ENCODE assay signal across 10 cellular contexts in genomic region chr1:103527331-103527730, GRCh38. TPM values are rescaled to one million over a fixed set of nuclear protein-coding genes. Genes with fewer than 3 reads are reported as not detected.
DNase-seq lines count a peak whose midpoint lies in the region; ATAC-seq, FAIRE-seq and TF ChIP-seq lines count a peak whose summit lies in the region.
"Had no signal": no experiment of that assay in that cellular context is flagged by ENCODE, and none has a peak within 500 bp of the region (broad histone marks: within the 10 kb centered on the region; RNA-seq: fewer than 3 reads in every experiment).

No MANE protein-coding gene starts in this region.

- H3K4me1 Mint-ChIP-seq in activated T-helper 1 cell treated with anti-CD3 and anti-CD28 coated beads, Interleukin-12 subunit alpha, Interleukin-12 subunit beta, Interleukin-2, Interleukin-4 antibody, amounts not matched to agents 30 ng/mL and 10 ng/mL and 1 ng/mL, durations not matched to agents 14 hours and 24 hours and 36 hours (ENCODE audit: low read depth) = peaks cover 57% of the 10 kb centered on the region

- H3K27me3 Mint-ChIP-seq in activated T-helper 1 cell treated with anti-CD3 and anti-CD28 coated beads, Interleukin-12 subunit alpha, Interleukin-12 subunit beta, Interleukin-2, Interleukin-4 antibody, amounts not matched to agents 30 ng/mL and 10 ng/mL and 1 ng/mL, durations not matched to agents 14 hours and 24 hours and 36 hours (ENCODE audit: insufficient read depth) = peaks cover 6% of the 10 kb centered on the region

- CTCF ChIA-PET in HepG2 (lab: Yijun Ruan, JAX; ENCODE audit: low intra/inter-chr PET ratio, low total read pairs) = no interaction called here

- no peak for TF ChIP-seq RAD21 in HepG2 (CRISPR knock-in tag; IDR thresholded peaks at IDR 0.05)

- peak overlapping the region; percentile 87 for H3K4me2 ChIP-seq in HepG2 (ENCODE audit: low read depth, low read length)

- peak overlapping the region; percentile 82 for H3K4me3 Mint-ChIP-seq in activated T-helper 1 cell treated with anti-CD3 and anti-CD28 coated beads, Interleukin-12 subunit alpha, Interleukin-12 subunit beta, Interleukin-2, Interleukin-4 antibody, amounts not matched to agents 30 ng/mL and 10 ng/mL and 1 ng/mL, durations not matched to agents 14 hours and 24 hours and 36 hours

- H3K4me1 ChIP-seq in right atrium auricular region (peaks cover 0 to 38% of the 10 kb centered on the region in 2 donors), HepG2 (ENCODE audit: insufficient read depth, low read length) (peaks cover 27% of the 10 kb centered on the region)

- no peaks in the 10 kb centered on the region for H3K27me3 ChIP-seq in right atrium auricular region
- peaks cover 0 to 4% of the 10 kb centered on the region in 2 experiments; a peak in 1 of 5 replicates for H3K27me3 ChIP-seq in HepG2 (ENCODE audit: control insufficient read depth in 1 of 2, insufficient read depth in 2 of 2, low read length in 2 of 2)

- H4K20me1 ChIP-seq in HepG2 (ENCODE audit: insufficient read depth, low read length) = no peaks in the 10 kb centered on the region

- POLR2A ChIA-PET in HepG2 (lab: Yijun Ruan, JAX) = no interaction called here

- no TSS peak for BruUV-seq in HepG2 (replicated peaks; lab: Mats Ljungman, UMichigan)

- no peak for TF ChIP-seq POLR2A in HepG2 (IDR thresholded peaks at IDR 0.05; ENCODE audit: insufficient read depth in 1 of 2, low read depth in 2 of 2, low read length in 2 of 2)

- no peak overlapping the region for H2AFZ ChIP-seq in HepG2 (ENCODE audit: low read length)

- ATAC-seq in left cardiac atrium (no peak), HepG2 (no peak)

- no peak for TF ChIP-seq EP300 in HepG2 (IDR thresholded peaks at IDR 0.05; ENCODE audit: low read depth in 2 of 2, low read length in 2 of 2)
- no peak for TF ChIP-seq EP300 in HepG2 (CRISPR knock-in tag; IDR thresholded peaks at IDR 0.05; ENCODE audit: borderline replicate concordance)

- 66% methylated on average over 2 of the region's 2 CpGs for WGBS in HepG2 (ENCODE audit: low lambda C conversion rate)

- TF ChIP-seq CTCF in right atrium auricular region (IDR thresholded peaks at IDR 0.05) (no peak), HepG2 (CRISPR knock-in tag; IDR thresholded peaks at IDR 0.05) (no peak)

- intact Hi-C loops in left cardiac atrium (cut with DNase I) = no loop called here
- intact Hi-C loops in activated T-helper 1 cell treated with anti-CD3 and anti-CD28 coated beads, Interleukin-12 subunit alpha, Interleukin-12 subunit beta, Interleukin-2, Interleukin-4 antibody, amounts not matched to agents 30 ng/mL and 10 ng/mL and 1 ng/mL, durations not matched to agents 14 hours and 24 hours and 36 hours (cut with micrococcal nuclease) = no loop called here
- intact Hi-C loops in HepG2 (cut with micrococcal nuclease; ENCODE audit: unreplicated experiment) = no loop called here

- peaks cover 28% of the 10 kb centered on the region for H3K36me3 Mint-ChIP-seq in activated T-helper 1 cell treated with anti-CD3 and anti-CD28 coated beads, Interleukin-12 subunit alpha, Interleukin-12 subunit beta, Interleukin-2, Interleukin-4 antibody, amounts not matched to agents 30 ng/mL and 10 ng/mL and 1 ng/mL, durations not matched to agents 14 hours and 24 hours and 36 hours (ENCODE audit: low read depth)

- peak overlapping the region; percentile 64 for H3K27ac Mint-ChIP-seq in activated T-helper 1 cell treated with anti-CD3 and anti-CD28 coated beads, Interleukin-12 subunit alpha, Interleukin-12 subunit beta, Interleukin-2, Interleukin-4 antibody, amounts not matched to agents 30 ng/mL and 10 ng/mL and 1 ng/mL, durations not matched to agents 14 hours and 24 hours and 36 hours

- H3K9me3 Mint-ChIP-seq in activated T-helper 1 cell treated with anti-CD3 and anti-CD28 coated beads, Interleukin-12 subunit alpha, Interleukin-12 subunit beta, Interleukin-2, Interleukin-4 antibody, amounts not matched to agents 30 ng/mL and 10 ng/mL and 1 ng/mL, durations not matched to agents 14 hours and 24 hours and 36 hours = no peaks in the 10 kb centered on the region

- peak overlapping the region; percentile 92 to 96 for H3K4me3 ChIP-seq in right atrium auricular region
- H3K4me3 ChIP-seq in HepG2 (replicated peaks in 1 of 3; ENCODE audit: insufficient read depth in 1 of 3, low read depth in 2 of 3, low read length in 3 of 3) = peak overlapping the region in 2 of 3 experiments; percentile 100; a peak in 3 of 6 replicates

- H3K9me3 ChIP-seq in right atrium auricular region (no peaks in the 10 kb centered on the region), HepG2 (ENCODE audit: low read length) (no peaks in the 10 kb centered on the region)

- H3K27ac ChIP-seq in right atrium auricular region = no peak overlapping the region
- no peak overlapping the region for H3K27ac ChIP-seq in HepG2 (ENCODE audit: extremely low read length, insufficient read depth, low read length)

- H3K36me3 ChIP-seq in right atrium auricular region (peaks cover 8% of the 10 kb centered on the region), HepG2 (replicated peaks in 1 of 2; ENCODE audit: control insufficient read depth in 1 of 2, insufficient read depth in 2 of 2, low read length in 2 of 2) (peaks cover 0 to 14% of the 10 kb centered on the region in 2 experiments; a peak in 1 of 5 replicates)

- peak overlapping the region; percentile 93; the same call in 1 of the 2 replicates for H3K9ac ChIP-seq in HepG2 (ENCODE audit: insufficient read depth, low read depth, low read length)

- FAIRE-seq in HepG2 (lab: Jason Lieb, UNC) = no peak

- peaks cover 33% of the 10 kb centered on the region for H3K79me2 ChIP-seq in HepG2 (ENCODE audit: insufficient read depth, low read length)

- DNase-seq in right atrium auricular region (ENCODE audit: low spot score) (no peak), left cardiac atrium (no peak), HepG2 (ENCODE audit: low spot score) (no peak), NCI-H2081 (lab: John Stamatoyannopoulos, UW) (no peak), NK-92 (lab: John Stamatoyannopoulos, UW; ENCODE audit: unreplicated experiment) (no peak), NCI-H2107 treated with DMSO at 0.1 percent for 48 hours (lab: John Stamatoyannopoulos, UW; ENCODE audit: unreplicated experiment) (no peak)
- DNase-seq in activated T-helper 1 cell treated with anti-CD3 and anti-CD28 coated beads, Interleukin-12 subunit alpha, Interleukin-12 subunit beta, Interleukin-2, Interleukin-4 antibody, amounts not matched to agents 30 ng/mL and 10 ng/mL and 1 ng/mL, durations not matched to agents 14 hours and 24 hours and 36 hours (ENCODE audit: low spot score) = no peak
- DNase-seq in stimulated activated CD4-positive, alpha-beta T cell treated with anti-CD3 and anti-CD28 coated beads, Interleukin-12 subunit alpha, Interleukin-12 subunit beta, amount 100 ng/mL, for 4 hours = no peak
- DNase-seq: COR-L47, NCI-H187 had no signal

- in situ Hi-C loops in HepG2 (cut with HindIII; ENCODE audit: extremely low pct_ligation_motif_present, low pct_unique_long_range_greater_than_20kb) = no loop called here

RNA-seq across cellular contexts. Expression of gene RNPC3, which starts 1.8 kb away (rescaled TPM):
- total RNA-seq in right atrium auricular region = 10 to 100 TPM; 10.3 to 12.1 TPM
- 10 to 100 TPM; 17.1 to 21.0 TPM for total RNA-seq in left cardiac atrium
- 17.1 and 20.6 TPM in 2 replicates for total RNA-seq in activated T-helper 1 cell treated with anti-CD3 and anti-CD28 coated beads, Interleukin-12 subunit alpha, Interleukin-12 subunit beta, Interleukin-2, Interleukin-4 antibody, amounts not matched to agents 30 ng/mL and 10 ng/mL and 1 ng/mL, durations not matched to agents 14 hours and 24 hours and 36 hours
- 4.9 and 9.1 TPM in 2 replicates for total RNA-seq in HepG2 (2016; rRNA removed; fragmentation: Illumina TruSeq; extraction: Trizol)
- 6.1 and 6.2 TPM in 2 replicates for total RNA-seq in HepG2 (2016; cell fraction: cytosol; rRNA removed; fragmentation: Illumina TruSeq; extraction: Trizol; ENCODE audit: low read depth)
- 4.6 and 8.4 TPM in 2 replicates for total RNA-seq in HepG2 (2016; cell fraction: insoluble cytoplasmic fraction; rRNA removed; fragmentation: Illumina TruSeq; extraction: Trizol)
- 3.5 and 3.8 TPM in 2 replicates for total RNA-seq in HepG2 (2016; cell fraction: membrane; rRNA removed; fragmentation: Illumina TruSeq; extraction: Trizol)
- 18.3 and 22.2 TPM in 2 replicates for total RNA-seq in HepG2 (2016; cell fraction: nucleus; rRNA removed; fragmentation: Illumina TruSeq; extraction: Trizol)
- 18.8 and 22.1 TPM in 2 replicates for polyA plus RNA-seq in HepG2 (2011; rRNA removed)
- 4.3 and 4.9 TPM in 2 replicates for polyA plus RNA-seq in HepG2 (2011; cell fraction: cytosol; rRNA removed)
- 30.7 and 40.2 TPM in 2 replicates for polyA plus RNA-seq in HepG2 (2011; cell fraction: nucleus; rRNA removed)
- 8.7 and 9.4 TPM in 2 replicates for polyA plus RNA-seq in HepG2 (2012)
- 2.1 TPM in 2 replicates for polyA plus RNA-seq in HepG2 (2016; cell fraction: cytosol; fragmentation: Illumina TruSeq; extraction: Trizol; ENCODE audit: low read depth)
- 7.4 and 8.0 TPM in 2 replicates for polyA plus RNA-seq in HepG2 (2016; cell fraction: insoluble cytoplasmic fraction; fragmentation: Illumina TruSeq; extraction: Trizol; ENCODE audit: low read depth)
- polyA plus RNA-seq in HepG2 (2016; cell fraction: membrane; fragmentation: Illumina TruSeq; extraction: Trizol; ENCODE audit: low read depth) = 2.9 and 3.0 TPM in 2 replicates
- 30.2 and 32.3 TPM in 2 replicates for polyA plus RNA-seq in HepG2 (2016; cell fraction: nucleus; fragmentation: Illumina TruSeq; extraction: Trizol; ENCODE audit: insufficient read depth, low read depth)
- 9.1 and 23.5 TPM in 2 replicates for polyA minus RNA-seq in HepG2 (2011; rRNA and poly(A)+ RNA removed; ENCODE audit: low replicate concordance)
- polyA minus RNA-seq in HepG2 (2011; cell fraction: cytosol; rRNA and poly(A)+ RNA removed) = 1.5 and 7.0 TPM in 2 replicates
- 72.6 and 74.3 TPM in 2 replicates for polyA minus RNA-seq in HepG2 (2011; cell fraction: nucleus; rRNA and poly(A)+ RNA removed)

RNA-seq across cellular contexts. Expression of gene AMY2B, which starts 44.1 kb away (rescaled TPM):
- total RNA-seq in right atrium auricular region (10 to 100 TPM; 25.1 to 37.1 TPM), left cardiac atrium (10 to 100 TPM; 21.4 to 24.1 TPM), HepG2 (2016; rRNA removed; fragmentation: Illumina TruSeq; extraction: Trizol) (0.18 and 1.3 TPM in 2 replicates)
- total RNA-seq in activated T-helper 1 cell treated with anti-CD3 and anti-CD28 coated beads, Interleukin-12 subunit alpha, Interleukin-12 subunit beta, Interleukin-2, Interleukin-4 antibody, amounts not matched to agents 30 ng/mL and 10 ng/mL and 1 ng/mL, durations not matched to agents 14 hours and 24 hours and 36 hours = 3.4 and 3.9 TPM in 2 replicates
- 1.9 and 2.6 TPM in 2 replicates for total RNA-seq in HepG2 (2016; cell fraction: cytosol; rRNA removed; fragmentation: Illumina TruSeq; extraction: Trizol; ENCODE audit: low read depth)
- 0.64 and 1.4 TPM in 2 replicates for total RNA-seq in HepG2 (2016; cell fraction: insoluble cytoplasmic fraction; rRNA removed; fragmentation: Illumina TruSeq; extraction: Trizol)
- 1.1 and 1.8 TPM in 2 replicates for total RNA-seq in HepG2 (2016; cell fraction: membrane; rRNA removed; fragmentation: Illumina TruSeq; extraction: Trizol)
- 2.5 and 3.7 TPM in 2 replicates for total RNA-seq in HepG2 (2016; cell fraction: nucleus; rRNA removed; fragmentation: Illumina TruSeq; extraction: Trizol)
- 1.9 and 2.5 TPM in 2 replicates for polyA plus RNA-seq in HepG2 (2011; rRNA removed)
- polyA plus RNA-seq in HepG2 (2011; cell fraction: cytosol; rRNA removed) = 0.13 and 0.17 TPM in 2 replicates
- 4.5 and 7.6 TPM in 2 replicates for polyA plus RNA-seq in HepG2 (2011; cell fraction: nucleus; rRNA removed)
- polyA plus RNA-seq in HepG2 (2012) = 2.3 and 2.6 TPM in 2 replicates
- 0.08 and 0.12 TPM in 2 replicates for polyA plus RNA-seq in HepG2 (2016; cell fraction: cytosol; fragmentation: Illumina TruSeq; extraction: Trizol; ENCODE audit: low read depth)
- polyA plus RNA-seq in HepG2 (2016; cell fraction: insoluble cytoplasmic fraction; fragmentation: Illumina TruSeq; extraction: Trizol; ENCODE audit: low read depth) = 0.11 and 0.68 TPM in 2 replicates
- polyA plus RNA-seq in HepG2 (2016; cell fraction: membrane; fragmentation: Illumina TruSeq; extraction: Trizol; ENCODE audit: low read depth) = 0.06 TPM in 1 of 2 replicates, not detected in the other
- 5.2 and 6.5 TPM in 2 replicates for polyA plus RNA-seq in HepG2 (2016; cell fraction: nucleus; fragmentation: Illumina TruSeq; extraction: Trizol; ENCODE audit: insufficient read depth, low read depth)
- 0.36 and 0.61 TPM in 2 replicates for polyA minus RNA-seq in HepG2 (2011; rRNA and poly(A)+ RNA removed; ENCODE audit: low replicate concordance)
- polyA minus RNA-seq in HepG2 (2011; cell fraction: cytosol; rRNA and poly(A)+ RNA removed) = not detected in 2 replicates
- polyA minus RNA-seq in HepG2 (2011; cell fraction: nucleus; rRNA and poly(A)+ RNA removed) = 5.4 and 7.0 TPM in 2 replicates
